Comparison of ENCODE assay signal across 10 cellular contexts in the genomic region with DNA sequence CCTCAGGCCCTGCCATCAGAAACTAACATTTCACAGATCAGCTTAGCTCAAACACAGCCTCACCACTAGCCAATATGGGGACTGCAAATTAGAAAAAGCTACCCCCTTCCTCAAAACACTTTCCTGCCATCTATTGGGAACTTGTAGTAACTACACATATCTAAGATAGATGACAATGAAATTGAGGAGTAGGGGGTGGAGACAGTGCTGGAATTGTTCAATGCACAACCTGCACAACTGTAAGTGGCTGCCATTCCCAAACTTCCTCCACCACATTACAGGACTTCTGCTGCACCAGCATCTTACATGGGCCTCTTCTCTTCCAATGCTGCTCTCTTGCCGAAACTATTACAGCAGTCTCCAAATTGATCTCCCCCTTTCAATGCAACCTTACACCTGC. TPM values are rescaled to one million over a fixed set of nuclear protein-coding genes. Genes with fewer than 3 reads are reported as not detected.
DNase-seq lines count a peak whose midpoint lies in the region; ATAC-seq, FAIRE-seq and TF ChIP-seq lines count a peak whose summit lies in the region.
"Had no signal": no experiment of that assay in that cellular context is flagged by ENCODE, and none has a peak within 500 bp of the region (broad histone marks: within the 10 kb centered on the region; RNA-seq: fewer than 3 reads in every experiment).

No MANE protein-coding gene starts in this region.

- H3K4me1 Mint-ChIP-seq in endodermal cell = peaks cover 3% of the 10 kb centered on the region

- TF ChIP-seq POLR2A in H54 (IDR thresholded peaks at IDR 0.05; ENCODE audit: low read depth, low read length) = no peak

- H3K4me3 Mint-ChIP-seq in endodermal cell = no peak overlapping the region

- H3K9me3 Mint-ChIP-seq in endodermal cell = no peaks in the 10 kb centered on the region

- 92% methylated on average over 1 of the region's 1 CpG; no CpG with 5 or more reads in 1 of the 2 experiments for WGBS in endodermal cell (ENCODE audit: insufficient coverage in 1 of 2, insufficient read length in 1 of 2), 2 experiments

- DNase-seq in BE2C (no peak), H54 (ENCODE audit: insufficient read length, low spot score) (peak; percentile 52), NCI-H82 (lab: John Stamatoyannopoulos, UW) (peak; percentile 89), endodermal cell (no peak), putamen (ENCODE audit: low spot score) (peak; percentile 9), NCI-H1048 (lab: John Stamatoyannopoulos, UW) (no peak), GM19240 (ENCODE audit: insufficient read length, low spot score) (no peak), left colon (no peak)

- H3K4me3 ChIP-seq in BE2C (ENCODE audit: low read depth, low read length) (no peak overlapping the region), endodermal cell (ENCODE audit: low read length) (no peak overlapping the region)

- intact Hi-C loops in left colon (cut with DNase I, micrococcal nuclease) = no loop called here

- H3K36me3 ChIP-seq in BE2C = no peaks in the 10 kb centered on the region
- H3K36me3 ChIP-seq in endodermal cell (ENCODE audit: control insufficient read depth, insufficient read depth, low read length) = no peaks in the 10 kb centered on the region

- no peak overlapping the region for H3K27ac ChIP-seq in endodermal cell (ENCODE audit: low read depth, low read length)

- H3K9ac ChIP-seq in endodermal cell (ENCODE audit: extremely low read depth, low read length, poor library complexity, severe bottlenecking) = no peak overlapping the region

- no peaks in the 10 kb centered on the region for H3K4me1 ChIP-seq in BE2C
- H3K4me1 ChIP-seq in endodermal cell (ENCODE audit: control insufficient read depth, insufficient read depth, low read length) = no peaks in the 10 kb centered on the region

- no peak overlapping the region for H3K27ac Mint-ChIP-seq in endodermal cell

- no peak for ATAC-seq in left colon

- no peaks in the 10 kb centered on the region for H3K9me3 ChIP-seq in BE2C
- no peaks in the 10 kb centered on the region for H3K9me3 ChIP-seq in endodermal cell (ENCODE audit: control insufficient read depth, low read length)

- FAIRE-seq in H54 (lab: Jason Lieb, UNC) = no peak
- FAIRE-seq: frontal cortex had no signal

- TF ChIP-seq CTCF in BE2C (IDR thresholded peaks at IDR 0.05; ENCODE audit: low read depth, low read length) (peak; percentile 39), endodermal cell (conservative IDR thresholded peaks at IDR 0.05) (peak; percentile 67)

- H3K27me3 ChIP-seq in BE2C = no peaks in the 10 kb centered on the region
- H3K27me3 ChIP-seq in endodermal cell (ENCODE audit: control insufficient read depth, insufficient read depth, low read length, poor library complexity, severe bottlenecking) = no peaks in the 10 kb centered on the region

- H3K36me3 Mint-ChIP-seq in endodermal cell (ENCODE audit: low read depth) = no peaks in the 10 kb centered on the region

- H3K27me3 Mint-ChIP-seq in endodermal cell (ENCODE audit: insufficient read depth) = peaks cover 3% of the 10 kb centered on the region

RNA-seq across cellular contexts. Expression of gene AIPL1, which starts 21.8 kb away (rescaled TPM):
- polyA plus RNA-seq in BE2C (2012; ENCODE audit: insufficient read depth, insufficient read length, low read depth) = not detected
- total RNA-seq in endodermal cell (not detected), left colon (not detected)
- 0.28 TPM for polyA plus RNA-seq in endodermal cell (2013, experiment 1 of 2)
- polyA plus RNA-seq in endodermal cell (2013, experiment 2 of 2) = 0.21 TPM
- total RNA-seq: frontal cortex, temporal lobe had no signal

RNA-seq across cellular contexts. Expression of gene PIMREG, which starts 31.2 kb away (rescaled TPM):
- polyA plus RNA-seq in BE2C (2012; ENCODE audit: insufficient read depth, insufficient read length, low read depth) = 5.6 TPM
- total RNA-seq in endodermal cell (10 to 100 TPM; 33.4 to 68.7 TPM), left colon (1 to 10 TPM; 2.4 to 7.7 TPM)
- 98.1 TPM for polyA plus RNA-seq in endodermal cell (2013, experiment 1 of 2)
- polyA plus RNA-seq in endodermal cell (2013, experiment 2 of 2) = 101 TPM

Comparison
In these comparisons a context has a peak if more than half of its experiments do, and no peak if none do; other contexts are left out.
1. DNase-seq: peak in H54 (single experiment), NCI-H82 (single experiment) and putamen (single experiment); none in BE2C (single experiment), endodermal cell (single experiment), NCI-H1048 (single experiment), GM19240 (single experiment) and left colon (0 of 2).